In the genomic region with DNA sequence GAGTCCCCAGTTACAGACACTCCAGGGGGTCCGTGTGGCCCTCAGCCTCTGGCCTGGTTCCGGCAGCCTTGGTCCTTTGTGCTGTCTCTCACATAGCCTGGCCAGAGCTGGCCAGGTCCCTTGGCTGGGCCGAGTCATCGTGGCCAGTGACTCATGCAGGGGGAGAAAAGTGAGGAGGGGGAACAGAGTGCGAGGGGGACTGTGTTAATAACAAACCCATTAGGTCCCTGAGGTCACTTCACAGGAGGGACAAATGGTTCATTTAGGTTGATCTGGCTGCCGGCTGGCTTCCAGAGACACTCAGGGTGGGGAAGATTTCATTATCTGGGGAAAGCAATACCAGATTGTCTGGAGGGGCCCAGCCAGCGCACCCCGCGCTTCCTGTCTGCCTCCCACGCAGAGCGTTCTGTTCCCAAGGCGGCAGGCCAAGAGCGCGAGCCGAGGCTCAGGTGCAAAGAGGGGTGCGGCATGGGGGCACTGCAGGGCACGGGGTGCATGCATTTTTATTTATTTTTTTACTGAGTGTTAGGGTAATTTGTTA, we compare ENCODE assay signal across 1 cellular context.
TF ChIP-seq lines count a peak whose summit lies in the region.

No MANE protein-coding gene starts in this region.

TF ChIP-seq in K562, 482 proteins besides CTCF, POLR2A, EP300 and RAD21 (continued from another document and continues in another):
- TF ChIP-seq, protein P1, sequence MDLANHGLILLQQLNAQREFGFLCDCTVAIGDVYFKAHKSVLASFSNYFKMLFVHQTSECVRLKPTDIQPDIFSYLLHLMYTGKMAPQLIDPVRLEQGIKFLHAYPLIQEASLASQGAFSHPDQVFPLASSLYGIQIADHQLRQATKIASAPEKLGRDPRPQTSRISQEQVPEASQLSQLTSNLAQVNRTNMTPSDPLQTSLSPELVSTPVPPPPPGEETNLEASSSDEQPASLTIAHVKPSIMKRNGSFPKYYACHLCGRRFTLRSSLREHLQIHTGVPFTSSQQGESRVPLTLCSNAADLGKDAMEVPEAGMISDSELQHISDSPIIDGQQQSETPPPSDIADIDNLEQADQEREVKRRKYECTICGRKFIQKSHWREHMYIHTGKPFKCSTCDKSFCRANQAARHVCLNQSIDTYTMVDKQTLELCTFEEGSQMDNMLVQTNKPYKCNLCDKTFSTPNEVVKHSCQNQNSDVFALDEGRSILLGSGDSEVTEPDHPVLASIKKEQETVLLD (IDR thresholded peaks at IDR 0.05) = peak; percentile 83; the same call in 1 of the 2 replicates
- TF ChIP-seq, protein P2, sequence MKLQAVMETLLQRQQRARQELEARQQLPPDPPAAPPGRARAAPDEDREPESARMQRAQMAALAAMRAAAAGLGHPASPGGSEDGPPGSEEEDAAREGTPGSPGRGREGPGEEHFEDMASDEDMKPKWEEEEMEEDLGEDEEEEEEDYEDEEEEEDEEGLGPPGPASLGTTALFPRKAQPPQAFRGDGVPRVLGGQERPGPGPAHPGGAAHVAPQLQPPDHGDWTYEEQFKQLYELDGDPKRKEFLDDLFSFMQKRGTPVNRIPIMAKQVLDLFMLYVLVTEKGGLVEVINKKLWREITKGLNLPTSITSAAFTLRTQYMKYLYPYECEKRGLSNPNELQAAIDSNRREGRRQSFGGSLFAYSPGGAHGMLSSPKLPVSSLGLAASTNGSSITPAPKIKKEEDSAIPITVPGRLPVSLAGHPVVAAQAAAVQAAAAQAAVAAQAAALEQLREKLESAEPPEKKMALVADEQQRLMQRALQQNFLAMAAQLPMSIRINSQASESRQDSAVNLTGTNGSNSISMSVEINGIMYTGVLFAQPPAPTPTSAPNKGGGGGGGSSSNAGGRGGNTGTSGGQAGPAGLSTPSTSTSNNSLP (IDR thresholded peaks at IDR 0.05; ENCODE audit: borderline replicate concordance, low read depth, low read length) = no peak
- TF ChIP-seq, protein P3, sequence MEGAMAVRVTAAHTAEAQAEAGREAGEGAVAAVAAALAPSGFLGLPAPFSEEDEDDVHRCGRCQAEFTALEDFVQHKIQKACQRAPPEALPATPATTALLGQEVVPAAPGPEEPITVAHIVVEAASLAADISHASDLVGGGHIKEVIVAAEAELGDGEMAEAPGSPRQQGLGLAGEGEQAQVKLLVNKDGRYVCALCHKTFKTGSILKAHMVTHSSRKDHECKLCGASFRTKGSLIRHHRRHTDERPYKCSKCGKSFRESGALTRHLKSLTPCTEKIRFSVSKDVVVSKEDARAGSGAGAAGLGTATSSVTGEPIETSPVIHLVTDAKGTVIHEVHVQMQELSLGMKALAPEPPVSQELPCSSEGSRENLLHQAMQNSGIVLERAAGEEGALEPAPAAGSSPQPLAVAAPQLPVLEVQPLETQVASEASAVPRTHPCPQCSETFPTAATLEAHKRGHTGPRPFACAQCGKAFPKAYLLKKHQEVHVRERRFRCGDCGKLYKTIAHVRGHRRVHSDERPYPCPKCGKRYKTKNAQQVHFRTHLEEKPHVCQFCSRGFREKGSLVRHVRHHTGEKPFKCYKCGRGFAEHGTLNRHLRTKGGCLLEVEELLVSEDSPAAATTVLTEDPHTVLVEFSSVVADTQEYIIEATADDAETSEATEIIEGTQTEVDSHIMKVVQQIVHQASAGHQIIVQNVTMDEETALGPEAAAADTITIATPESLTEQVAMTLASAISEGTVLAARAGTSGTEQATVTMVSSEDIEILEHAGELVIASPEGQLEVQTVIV (CRISPR knock-in tag; IDR thresholded peaks at IDR 0.05; ENCODE audit: borderline replicate concordance) = no peak
- TF ChIP-seq SMARCE1 (IDR thresholded peaks at IDR 0.05) (peak; percentile 97), MED1 (CRISPR knock-in tag; IDR thresholded peaks at IDR 0.05; ENCODE audit: borderline replicate concordance) (no peak), CXXC5 (CRISPR knock-in tag; IDR thresholded peaks at IDR 0.05) (peak; percentile 95), EWSR1 (IDR thresholded peaks at IDR 0.05; ENCODE audit: borderline replicate concordance, low read depth, partially characterized antibody) (no peak), TRIM24 (IDR thresholded peaks at IDR 0.05) (peak; percentile 95 to 97), SMARCC2 (IDR thresholded peaks at IDR 0.05; ENCODE audit: low read depth) (peak; percentile 89), FOXK2 (conservative IDR thresholded peaks at IDR 0.05 in 1 of 2, IDR thresholded peaks at IDR 0.05 in 1 of 2; ENCODE audit: low read depth in 2 of 2) (0 out of 4 replicates have a peak, but pooled peaks of 1 of the 2 experiments have one; percentile 14), POLR2B (IDR thresholded peaks at IDR 0.05; ENCODE audit: low read depth, partially characterized antibody) (no peak), SIX5 (IDR thresholded peaks at IDR 0.05; ENCODE audit: borderline replicate concordance in 1 of 2, insufficient read depth in 1 of 2, low read depth in 1 of 2, low read length in 2 of 2) (no peak), ZNF41 (CRISPR knock-in tag; conservative IDR thresholded peaks at IDR 0.05) (no peak), CHCHD3 (CRISPR knock-in tag; IDR thresholded peaks at IDR 0.05) (no peak), SNIP1 (IDR thresholded peaks at IDR 0.05; ENCODE audit: low read depth) (no peak), ERF (CRISPR knock-in tag; IDR thresholded peaks at IDR 0.05) (no peak), ZNF263 (CRISPR knock-in tag; IDR thresholded peaks at IDR 0.05; ENCODE audit: borderline replicate concordance) (no peak; the same call in 1 of the 2 replicates), DIDO1 (tag; IDR thresholded peaks at IDR 0.05; ENCODE audit: low read depth) (no peak), HNRNPK (IDR thresholded peaks at IDR 0.05; ENCODE audit: low read depth, low read length, poor library complexity, severe bottlenecking) (no peak), TEAD4 (IDR thresholded peaks at IDR 0.05; ENCODE audit: low read length) (peak; percentile 97), TEAD4 (CRISPR knock-in tag; IDR thresholded peaks at IDR 0.05; ENCODE audit: borderline replicate concordance) (no peak), SLC30A9 (CRISPR knock-in tag; IDR thresholded peaks at IDR 0.05) (no peak), TRIM28 (IDR thresholded peaks at IDR 0.05) (peak; percentile 63), PTTG1 (tag; IDR thresholded peaks at IDR 0.05; ENCODE audit: low read depth) (no peak), SAP30 (IDR thresholded peaks at IDR 0.05; ENCODE audit: borderline replicate concordance, insufficient read depth, low read depth, low read length, poor library complexity, severe bottlenecking) (no peak), XRCC4 (IDR thresholded peaks at IDR 0.05; ENCODE audit: extremely low read depth, insufficient read depth, insufficient read length) (no peak), LARP7 (IDR thresholded peaks at IDR 0.05) (no peak), CBX1 (IDR thresholded peaks at IDR 0.05; ENCODE audit: low read depth) (no peak), L3MBTL2 (IDR thresholded peaks at IDR 0.05) (peak; percentile 61), GATAD2B (IDR thresholded peaks at IDR 0.05; ENCODE audit: borderline replicate concordance) (peak; percentile 94; the same call in 1 of the 2 replicates), JUND (IDR thresholded peaks at IDR 0.05; ENCODE audit: borderline replicate concordance, low read depth, low read length) (peak; percentile 98), JUND (tag; IDR thresholded peaks at IDR 0.05; ENCODE audit: borderline replicate concordance, low read depth, low read length) (peak; percentile 93; the same call in 2 of the 3 replicates), NCOA6 (IDR thresholded peaks at IDR 0.05) (no peak), SIN3B (IDR thresholded peaks at IDR 0.05; ENCODE audit: low read depth) (no peak), KAT7 (CRISPR knock-in tag; IDR thresholded peaks at IDR 0.05; ENCODE audit: borderline replicate concordance) (no peak), GTF2F1 (IDR thresholded peaks at IDR 0.05; ENCODE audit: low read depth, low read length) (no peak), HOXB6 (CRISPR knock-in tag; IDR thresholded peaks at IDR 0.05; ENCODE audit: borderline replicate concordance) (no peak), ZNF384 (IDR thresholded peaks at IDR 0.05; ENCODE audit: low read depth, low read length) (no peak), FOXA1 (IDR thresholded peaks at IDR 0.05; ENCODE audit: borderline replicate concordance) (no peak), MTA2 (IDR thresholded peaks at IDR 0.05; ENCODE audit: low read depth) (peak; percentile 89), PHF21A (IDR thresholded peaks at IDR 0.05; ENCODE audit: borderline replicate concordance, low read depth) (peak; percentile 90; the same call in 1 of the 2 replicates), MECOM (CRISPR knock-in tag; IDR thresholded peaks at IDR 0.05) (no peak), ZNF184 (CRISPR knock-in tag; IDR thresholded peaks at IDR 0.05) (no peak), SUPT5H (IDR thresholded peaks at IDR 0.05) (no peak), NCOA2 (IDR thresholded peaks at IDR 0.05; ENCODE audit: partially characterized antibody in 2 of 2) (no peak), MIER1 (IDR thresholded peaks at IDR 0.05; ENCODE audit: low read depth) (no peak)
- TF ChIP-seq, protein P4, sequence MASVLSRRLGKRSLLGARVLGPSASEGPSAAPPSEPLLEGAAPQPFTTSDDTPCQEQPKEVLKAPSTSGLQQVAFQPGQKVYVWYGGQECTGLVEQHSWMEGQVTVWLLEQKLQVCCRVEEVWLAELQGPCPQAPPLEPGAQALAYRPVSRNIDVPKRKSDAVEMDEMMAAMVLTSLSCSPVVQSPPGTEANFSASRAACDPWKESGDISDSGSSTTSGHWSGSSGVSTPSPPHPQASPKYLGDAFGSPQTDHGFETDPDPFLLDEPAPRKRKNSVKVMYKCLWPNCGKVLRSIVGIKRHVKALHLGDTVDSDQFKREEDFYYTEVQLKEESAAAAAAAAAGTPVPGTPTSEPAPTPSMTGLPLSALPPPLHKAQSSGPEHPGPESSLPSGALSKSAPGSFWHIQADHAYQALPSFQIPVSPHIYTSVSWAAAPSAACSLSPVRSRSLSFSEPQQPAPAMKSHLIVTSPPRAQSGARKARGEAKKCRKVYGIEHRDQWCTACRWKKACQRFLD (CRISPR knock-in tag; IDR thresholded peaks at IDR 0.05) = peak; percentile 76; the same call in 1 of the 2 replicates
- TF ChIP-seq, protein P5, sequence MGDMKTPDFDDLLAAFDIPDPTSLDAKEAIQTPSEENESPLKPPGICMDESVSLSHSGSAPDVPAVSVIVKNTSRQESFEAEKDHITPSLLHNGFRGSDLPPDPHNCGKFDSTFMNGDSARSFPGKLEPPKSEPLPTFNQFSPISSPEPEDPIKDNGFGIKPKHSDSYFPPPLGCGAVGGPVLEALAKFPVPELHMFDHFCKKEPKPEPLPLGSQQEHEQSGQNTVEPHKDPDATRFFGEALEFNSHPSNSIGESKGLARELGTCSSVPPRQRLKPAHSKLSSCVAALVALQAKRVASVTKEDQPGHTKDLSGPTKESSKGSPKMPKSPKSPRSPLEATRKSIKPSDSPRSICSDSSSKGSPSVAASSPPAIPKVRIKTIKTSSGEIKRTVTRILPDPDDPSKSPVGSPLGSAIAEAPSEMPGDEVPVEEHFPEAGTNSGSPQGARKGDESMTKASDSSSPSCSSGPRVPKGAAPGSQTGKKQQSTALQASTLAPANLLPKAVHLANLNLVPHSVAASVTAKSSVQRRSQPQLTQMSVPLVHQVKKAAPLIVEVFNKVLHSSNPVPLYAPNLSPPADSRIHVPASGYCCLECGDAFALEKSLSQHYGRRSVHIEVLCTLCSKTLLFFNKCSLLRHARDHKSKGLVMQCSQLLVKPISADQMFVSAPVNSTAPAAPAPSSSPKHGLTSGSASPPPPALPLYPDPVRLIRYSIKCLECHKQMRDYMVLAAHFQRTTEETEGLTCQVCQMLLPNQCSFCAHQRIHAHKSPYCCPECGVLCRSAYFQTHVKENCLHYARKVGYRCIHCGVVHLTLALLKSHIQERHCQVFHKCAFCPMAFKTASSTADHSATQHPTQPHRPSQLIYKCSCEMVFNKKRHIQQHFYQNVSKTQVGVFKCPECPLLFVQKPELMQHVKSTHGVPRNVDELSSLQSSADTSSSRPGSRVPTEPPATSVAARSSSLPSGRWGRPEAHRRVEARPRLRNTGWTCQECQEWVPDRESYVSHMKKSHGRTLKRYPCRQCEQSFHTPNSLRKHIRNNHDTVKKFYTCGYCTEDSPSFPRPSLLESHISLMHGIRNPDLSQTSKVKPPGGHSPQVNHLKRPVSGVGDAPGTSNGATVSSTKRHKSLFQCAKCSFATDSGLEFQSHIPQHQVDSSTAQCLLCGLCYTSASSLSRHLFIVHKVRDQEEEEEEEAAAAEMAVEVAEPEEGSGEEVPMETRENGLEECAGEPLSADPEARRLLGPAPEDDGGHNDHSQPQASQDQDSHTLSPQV (IDR thresholded peaks at IDR 0.05) = peak; percentile 42; the same call in 1 of the 2 replicates
- TF ChIP-seq, protein P6, sequence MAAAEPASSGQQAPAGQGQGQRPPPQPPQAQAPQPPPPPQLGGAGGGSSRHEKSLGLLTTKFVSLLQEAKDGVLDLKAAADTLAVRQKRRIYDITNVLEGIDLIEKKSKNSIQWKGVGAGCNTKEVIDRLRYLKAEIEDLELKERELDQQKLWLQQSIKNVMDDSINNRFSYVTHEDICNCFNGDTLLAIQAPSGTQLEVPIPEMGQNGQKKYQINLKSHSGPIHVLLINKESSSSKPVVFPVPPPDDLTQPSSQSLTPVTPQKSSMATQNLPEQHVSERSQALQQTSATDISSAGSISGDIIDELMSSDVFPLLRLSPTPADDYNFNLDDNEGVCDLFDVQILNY (CRISPR knock-in tag; IDR thresholded peaks at IDR 0.05) = no peak
- TF ChIP-seq, protein P7, sequence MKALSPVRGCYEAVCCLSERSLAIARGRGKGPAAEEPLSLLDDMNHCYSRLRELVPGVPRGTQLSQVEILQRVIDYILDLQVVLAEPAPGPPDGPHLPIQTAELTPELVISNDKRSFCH (CRISPR knock-in tag; IDR thresholded peaks at IDR 0.05) = no peak
- TF ChIP-seq, protein P7 (tag; IDR thresholded peaks at IDR 0.05) = peak; percentile 86; the same call in 1 of the 2 replicates
- TF ChIP-seq, protein P8, sequence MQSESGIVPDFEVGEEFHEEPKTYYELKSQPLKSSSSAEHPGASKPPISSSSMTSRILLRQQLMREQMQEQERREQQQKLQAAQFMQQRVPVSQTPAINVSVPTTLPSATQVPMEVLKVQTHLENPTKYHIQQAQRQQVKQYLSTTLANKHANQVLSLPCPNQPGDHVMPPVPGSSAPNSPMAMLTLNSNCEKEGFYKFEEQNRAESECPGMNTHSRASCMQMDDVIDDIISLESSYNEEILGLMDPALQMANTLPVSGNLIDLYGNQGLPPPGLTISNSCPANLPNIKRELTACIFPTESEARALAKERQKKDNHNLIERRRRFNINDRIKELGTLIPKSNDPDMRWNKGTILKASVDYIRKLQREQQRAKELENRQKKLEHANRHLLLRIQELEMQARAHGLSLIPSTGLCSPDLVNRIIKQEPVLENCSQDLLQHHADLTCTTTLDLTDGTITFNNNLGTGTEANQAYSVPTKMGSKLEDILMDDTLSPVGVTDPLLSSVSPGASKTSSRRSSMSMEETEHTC (IDR thresholded peaks at IDR 0.05) = 0 out of 2 replicates have a peak, but pooled peaks have one; percentile 37
- TF ChIP-seq, protein P9, sequence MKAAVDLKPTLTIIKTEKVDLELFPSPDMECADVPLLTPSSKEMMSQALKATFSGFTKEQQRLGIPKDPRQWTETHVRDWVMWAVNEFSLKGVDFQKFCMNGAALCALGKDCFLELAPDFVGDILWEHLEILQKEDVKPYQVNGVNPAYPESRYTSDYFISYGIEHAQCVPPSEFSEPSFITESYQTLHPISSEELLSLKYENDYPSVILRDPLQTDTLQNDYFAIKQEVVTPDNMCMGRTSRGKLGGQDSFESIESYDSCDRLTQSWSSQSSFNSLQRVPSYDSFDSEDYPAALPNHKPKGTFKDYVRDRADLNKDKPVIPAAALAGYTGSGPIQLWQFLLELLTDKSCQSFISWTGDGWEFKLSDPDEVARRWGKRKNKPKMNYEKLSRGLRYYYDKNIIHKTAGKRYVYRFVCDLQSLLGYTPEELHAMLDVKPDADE (conservative IDR thresholded peaks at IDR 0.05; ENCODE audit: control insufficient read depth, low read depth, low read length) = peak; percentile 99
